ENCODE assay signal across 15 cellular contexts in the genomic region with DNA sequence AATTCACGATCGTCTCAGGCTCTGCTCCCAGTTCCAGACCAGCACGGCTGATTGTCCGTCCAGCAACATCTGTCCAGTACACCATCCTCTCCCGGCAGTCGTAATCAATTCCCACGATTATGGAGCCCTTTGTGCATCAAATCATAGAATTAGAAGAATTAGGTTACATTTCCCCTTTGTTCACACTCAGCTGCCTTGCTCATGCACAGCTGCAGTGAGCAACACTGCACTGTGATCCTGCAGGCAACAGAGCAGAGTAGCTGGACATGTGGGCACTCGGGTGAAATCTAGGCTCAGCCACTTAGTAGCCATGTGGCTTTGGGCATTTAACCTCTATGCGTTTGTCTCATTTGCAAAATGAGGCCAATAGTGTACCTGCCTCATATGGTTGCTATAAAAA. TPM values are rescaled to one million over a fixed set of nuclear protein-coding genes. Genes with fewer than 3 reads are reported as not detected.
"Had no signal": no experiment of that assay in that cellular context is flagged by ENCODE, and none has a peak within 500 bp of the region (broad histone marks: within the 10 kb centered on the region; RNA-seq: fewer than 3 reads in every experiment).

No MANE protein-coding gene starts in this region.

- H3K9me3 Mint-ChIP-seq: activated CD4-positive, alpha-beta memory T cell treated with anti-CD3 and anti-CD28 coated beads for 36 hours had no signal

- H3K4me1 Mint-ChIP-seq: activated CD4-positive, alpha-beta T cell treated with anti-CD3 and anti-CD28 coated beads for 36 hours; activated CD8-positive, alpha-beta memory T cell treated with anti-CD3 and anti-CD28 coated beads, Interleukin-2, amount 10 ng/mL, durations not matched to agents 7 days and 5 days had no signal

- H3K4me3 Mint-ChIP-seq: activated CD4-positive, alpha-beta memory T cell treated with anti-CD3 and anti-CD28 coated beads for 36 hours; activated CD4-positive, alpha-beta T cell treated with anti-CD3 and anti-CD28 coated beads for 36 hours; activated CD8-positive, alpha-beta memory T cell treated with anti-CD3 and anti-CD28 coated beads, Interleukin-2, amount 10 ng/mL, durations not matched to agents 7 days and 5 days had no signal

- H3K4me3 ChIP-seq: tibial nerve had no signal

- H3K27me3 ChIP-seq: tibial nerve had no signal

- H3K9me3 ChIP-seq: tibial nerve had no signal

- H3K27ac Mint-ChIP-seq: activated CD4-positive, alpha-beta memory T cell treated with anti-CD3 and anti-CD28 coated beads for 36 hours; activated CD4-positive, alpha-beta T cell treated with anti-CD3 and anti-CD28 coated beads for 36 hours; activated CD8-positive, alpha-beta memory T cell treated with anti-CD3 and anti-CD28 coated beads, Interleukin-2, amount 10 ng/mL, durations not matched to agents 7 days and 5 days had no signal

- DNase-seq: activated CD4-positive, alpha-beta memory T cell treated with anti-CD3 and anti-CD28 coated beads for 36 hours; activated CD4-positive, alpha-beta T cell treated with anti-CD3 and anti-CD28 coated beads for 36 hours; activated CD8-positive, alpha-beta memory T cell treated with anti-CD3 and anti-CD28 coated beads, Interleukin-2, amount 10 ng/mL, durations not matched to agents 7 days and 5 days; activated effector memory CD4-positive, alpha-beta T cell treated with Interleukin-2 at 50 U/mL for 16 hours; activated naive CD4-positive, alpha-beta T cell treated with anti-CD3 and anti-CD28 coated beads, Interleukin-2, amount 50 U/mL, for 16 hours; activated T-cell treated with anti-CD3 and anti-CD28 coated beads, Interleukin-2, amount 50 U/mL, for 1 hour; central memory CD4-positive, alpha-beta T cell; cortex of kidney; effector CD8-positive, alpha-beta T cell; foreskin fibroblast; islet precursor cell; mesendoderm; stimulated activated CD4-positive, alpha-beta T cell treated with anti-CD3 and anti-CD28 coated beads, Interleukin-2, amount 100 ng/mL, for 24 hours; T-helper 2 cell had no signal

- ATAC-seq: activated CD4-positive, alpha-beta T cell treated with anti-CD3 and anti-CD28 coated beads for 36 hours; activated CD8-positive, alpha-beta memory T cell treated with anti-CD3 and anti-CD28 coated beads, Interleukin-2, amount 10 ng/mL, durations not matched to agents 7 days and 5 days had no signal

RNA-seq across cellular contexts. Expression of a gene that starts 57.3 kb away (rescaled TPM):
- total RNA-seq: activated CD4-positive, alpha-beta memory T cell treated with anti-CD3 and anti-CD28 coated beads for 36 hours; activated CD4-positive, alpha-beta T cell treated with anti-CD3 and anti-CD28 coated beads for 36 hours had no signal
